Comparison of ENCODE assay signal across 1 cellular context in the genomic region with DNA sequence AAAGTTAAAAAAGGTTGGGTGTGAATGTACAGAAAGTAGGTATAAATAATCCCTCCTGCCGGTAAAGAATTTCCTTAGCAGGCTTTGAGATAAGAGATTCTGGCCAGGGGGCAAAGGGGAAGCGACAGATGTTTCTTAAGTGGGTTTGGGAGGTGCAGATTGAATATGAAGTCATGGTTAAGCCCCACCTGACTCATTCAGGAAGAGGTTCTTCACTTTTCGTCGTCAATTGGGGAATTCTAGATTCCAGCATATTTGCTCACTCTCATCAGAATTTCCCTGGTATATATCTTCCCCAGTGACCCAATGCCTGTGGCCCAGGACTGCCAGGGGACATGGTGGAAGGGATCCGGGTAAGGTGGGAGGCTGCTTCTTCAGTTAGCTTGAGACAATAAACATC.
TF ChIP-seq lines count a peak whose summit lies in the region.

No MANE protein-coding gene starts in this region.

TF ChIP-seq in A549, 52 proteins besides CTCF, POLR2A, EP300 and RAD21 (continued from another document):
- TF ChIP-seq ZNF302 (CRISPR knock-in tag; IDR thresholded peaks at IDR 0.05) = no peak
- TF ChIP-seq RARB (CRISPR knock-in tag; IDR thresholded peaks at IDR 0.05) = no peak
- no peak for TF ChIP-seq TP53 (CRISPR knock-in tag; IDR thresholded peaks at IDR 0.05)
- TF ChIP-seq, protein P1, sequence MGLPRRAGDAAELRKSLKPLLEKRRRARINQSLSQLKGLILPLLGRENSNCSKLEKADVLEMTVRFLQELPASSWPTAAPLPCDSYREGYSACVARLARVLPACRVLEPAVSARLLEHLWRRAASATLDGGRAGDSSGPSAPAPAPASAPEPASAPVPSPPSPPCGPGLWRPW (IDR thresholded peaks at IDR 0.05) = no peak
- TF ChIP-seq JUNB (IDR thresholded peaks at IDR 0.05) = no peak
- TF ChIP-seq, protein P2, sequence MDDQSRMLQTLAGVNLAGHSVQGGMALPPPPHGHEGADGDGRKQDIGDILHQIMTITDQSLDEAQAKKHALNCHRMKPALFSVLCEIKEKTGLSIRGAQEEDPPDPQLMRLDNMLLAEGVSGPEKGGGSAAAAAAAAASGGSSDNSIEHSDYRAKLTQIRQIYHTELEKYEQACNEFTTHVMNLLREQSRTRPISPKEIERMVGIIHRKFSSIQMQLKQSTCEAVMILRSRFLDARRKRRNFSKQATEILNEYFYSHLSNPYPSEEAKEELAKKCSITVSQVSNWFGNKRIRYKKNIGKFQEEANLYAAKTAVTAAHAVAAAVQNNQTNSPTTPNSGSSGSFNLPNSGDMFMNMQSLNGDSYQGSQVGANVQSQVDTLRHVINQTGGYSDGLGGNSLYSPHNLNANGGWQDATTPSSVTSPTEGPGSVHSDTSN (IDR thresholded peaks at IDR 0.05) = no peak
- no peak for TF ChIP-seq EHF (CRISPR knock-in tag; IDR thresholded peaks at IDR 0.05)
- TF ChIP-seq CHD2 (IDR thresholded peaks at IDR 0.05; ENCODE audit: low read length, partially characterized antibody) = no peak
